Comparison of ENCODE assay signal across 37 cellular contexts in the genomic region with DNA sequence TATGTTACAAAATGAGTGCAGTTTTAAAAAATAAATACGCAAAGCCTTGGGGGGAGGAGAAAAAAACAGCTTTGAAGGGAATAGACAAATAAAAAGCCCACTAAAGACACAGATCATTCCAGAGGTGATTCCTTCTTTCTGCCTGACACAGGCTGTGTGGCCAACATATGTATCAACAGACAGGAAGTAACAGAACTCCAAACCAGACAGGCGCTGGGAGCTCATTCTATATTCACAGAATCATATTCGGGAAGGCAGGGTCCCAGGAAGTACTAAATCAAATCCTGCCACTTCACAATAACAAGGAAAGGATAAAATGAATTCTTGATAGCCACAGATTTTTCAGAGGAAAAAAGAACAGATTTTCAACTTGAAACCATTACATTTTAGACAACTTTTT.
DNase-seq lines count a peak whose midpoint lies in the region; ATAC-seq and TF ChIP-seq lines count a peak whose summit lies in the region.
"Had no signal": no experiment of that assay in that cellular context is flagged by ENCODE, and none has a peak within 500 bp of the region (broad histone marks: within the 10 kb centered on the region; RNA-seq: fewer than 3 reads in every experiment).

No MANE protein-coding gene starts in this region.

- H2AK5ac ChIP-seq in IMR-90 (ENCODE audit: low read depth, low read length), result peak overlapping the region; percentile 44; the same call in 1 of the 2 replicates

- H3K27ac Mint-ChIP-seq in endothelial cell (ENCODE audit: unreplicated experiment), result peak overlapping the region; percentile 44
- no peak overlapping the region for H3K27ac Mint-ChIP-seq in CD8-positive, alpha-beta memory T cell
- no peak overlapping the region for H3K27ac Mint-ChIP-seq in stimulated activated memory B cell treated with anti-CD40 and anti-IgM and Interleukin-4, amounts not matched to agents 10 μg/mL and 1 μg/mL and 100 μg/mL, for 72 hours
- H3K27ac Mint-ChIP-seq: activated CD4-positive, alpha-beta T cell treated with anti-CD3 and anti-CD28 coated beads, Interleukin-2, amount 10 ng/mL, durations not matched to agents 24 days and 14 days; activated naive CD4-positive, alpha-beta T cell treated with anti-CD3 and anti-CD28 coated beads, Interleukin-2, amount 50 U/mL, for 72 hours; B cell; CD4-positive, alpha-beta memory T cell; endodermal cell; progenitor cell of endocrine pancreas had no signal

- peaks cover 2% of the 10 kb centered on the region; the same call in 1 of the 2 replicates for H3K9me3 ChIP-seq in AG04450 (ENCODE audit: control insufficient read depth, insufficient read depth, low read length)
- no peaks in the 10 kb centered on the region; the same call in 1 of the 2 replicates for H3K9me3 ChIP-seq in IMR-90 (ENCODE audit: control insufficient read depth, insufficient read depth, low read length)
- H3K9me3 ChIP-seq in mesodermal cell (ENCODE audit: control insufficient read depth, low read length), result peaks cover 3% of the 10 kb centered on the region
- no peaks in the 10 kb centered on the region for H3K9me3 ChIP-seq in CD8-positive, alpha-beta memory T cell (ENCODE audit: low read length)
- H3K9me3 ChIP-seq: A549, neutrophil, right lobe of liver, uterus had no signal

- H3K27me3 Mint-ChIP-seq in endothelial cell (ENCODE audit: unreplicated experiment), result peaks cover 2% of the 10 kb centered on the region
- peaks cover 0 to 1% of the 10 kb centered on the region in 2 donors for H3K27me3 Mint-ChIP-seq in CD8-positive, alpha-beta memory T cell
- H3K27me3 Mint-ChIP-seq in stimulated activated memory B cell treated with anti-CD40 and anti-IgM and Interleukin-4, amounts not matched to agents 10 μg/mL and 1 μg/mL and 100 μg/mL, for 72 hours, result no peaks in the 10 kb centered on the region
- H3K27me3 Mint-ChIP-seq: activated CD4-positive, alpha-beta T cell treated with anti-CD3 and anti-CD28 coated beads, Interleukin-2, amount 10 ng/mL, durations not matched to agents 24 days and 14 days; B cell; CD4-positive, alpha-beta memory T cell; progenitor cell of endocrine pancreas had no signal

- no TSS peak for BruUV-seq in IMR-90 (replicated peaks; lab: Mats Ljungman, UMichigan)

- peak overlapping the region; percentile 66; the same call in 1 of the 2 replicates for H3K9ac ChIP-seq in IMR-90 (ENCODE audit: low read depth, low read length)

- H3K9me1 ChIP-seq in IMR-90 (ENCODE audit: insufficient read depth, low read length), result peaks cover 4% of the 10 kb centered on the region

- peak overlapping the region; percentile 89 to 96 for H4K8ac ChIP-seq in IMR-90 (ENCODE audit: low read depth in 2 of 2, low read length in 2 of 2)

- no peak overlapping the region for H2AFZ ChIP-seq in IMR-90 (replicated peaks; ENCODE audit: low read length, poor library complexity)

- POLR2A ChIA-PET in AG04450 (lab: Yijun Ruan, JAX) (no interaction called here), IMR-90 (lab: Charles Lee; ENCODE audit: unreplicated experiment) (interaction anchor here (0.7 to 1.0 kb wide), 2 partner anchors 16 to 254 kb away, joined by 3 read pairs; no protein-coding TSS in a partner anchor)
- POLR2A ChIA-PET in CD8-positive, alpha-beta memory T cell (lab: Charles Lee), result no interaction called here

- H3K23ac ChIP-seq in IMR-90 (ENCODE audit: low read depth, low read length), result peak overlapping the region; percentile 64; the same call in 1 of the 2 replicates

- no peaks in the 10 kb centered on the region for H3K9me3 Mint-ChIP-seq in endothelial cell (ENCODE audit: unreplicated experiment)
- peaks cover 4 to 22% (median 20%) of the 10 kb centered on the region in 5 donors for H3K9me3 Mint-ChIP-seq in CD8-positive, alpha-beta memory T cell
- H3K9me3 Mint-ChIP-seq in stimulated activated memory B cell treated with anti-CD40 and anti-IgM and Interleukin-4, amounts not matched to agents 10 μg/mL and 1 μg/mL and 100 μg/mL, for 72 hours, result peaks cover 9% of the 10 kb centered on the region
- H3K9me3 Mint-ChIP-seq: activated CD4-positive, alpha-beta T cell treated with anti-CD3 and anti-CD28 coated beads, Interleukin-2, amount 10 ng/mL, durations not matched to agents 24 days and 14 days had no signal

- peak overlapping the region; percentile 96 for H3K18ac ChIP-seq in IMR-90 (ENCODE audit: low read depth, low read length)

- H3K4me1 Mint-ChIP-seq in endothelial cell (ENCODE audit: unreplicated experiment), result peaks cover 9% of the 10 kb centered on the region
- no peaks in the 10 kb centered on the region for H3K4me1 Mint-ChIP-seq in CD8-positive, alpha-beta memory T cell
- H3K4me1 Mint-ChIP-seq in stimulated activated memory B cell treated with anti-CD40 and anti-IgM and Interleukin-4, amounts not matched to agents 10 μg/mL and 1 μg/mL and 100 μg/mL, for 72 hours, result no peaks in the 10 kb centered on the region
- H3K4me1 Mint-ChIP-seq: activated CD4-positive, alpha-beta T cell treated with anti-CD3 and anti-CD28 coated beads, Interleukin-2, amount 10 ng/mL, durations not matched to agents 24 days and 14 days; B cell; CD4-positive, alpha-beta memory T cell had no signal

- peak overlapping the region; percentile 60 for H4K91ac ChIP-seq in IMR-90 (ENCODE audit: insufficient read depth, low read depth, low read length)

- ATAC-seq in IMR-90 (ENCODE audit: low read depth), result peak; percentile 73
- ATAC-seq in HG02870 (IDR thresholded peaks at IDR 0.05; ENCODE audit: unreplicated experiment), result no peak
- no peak for ATAC-seq in stimulated activated memory B cell treated with anti-CD40 and anti-IgM and Interleukin-4, amounts not matched to agents 10 μg/mL and 1 μg/mL and 100 μg/mL, for 72 hours
- ATAC-seq: A549; activated naive CD4-positive, alpha-beta T cell treated with anti-CD3 and anti-CD28 coated beads, Interleukin-2, amount 50 U/mL, for 72 hours; HCT116; left colon; Panc1; right lobe of liver had no signal

- no peak overlapping the region for H2AK9ac ChIP-seq in IMR-90 (replicated peaks; ENCODE audit: low read depth, low read length, poor library complexity)

- DNase-seq in AG04450 (ENCODE audit: low read depth, low spot score) (no peak), IMR-90 (peak; percentile 48), endothelial cell (ENCODE audit: low spot score) (no peak), GM19240 (ENCODE audit: insufficient read length, low spot score) (no peak)
- DNase-seq in CD8-positive, alpha-beta memory T cell, result no peak
- DNase-seq: activated CD4-positive, alpha-beta T cell treated with anti-CD3 and anti-CD28 coated beads, Interleukin-2, amount 10 ng/mL, durations not matched to agents 24 days and 14 days; activated CD8-positive, alpha-beta memory T cell treated with anti-CD3 and anti-CD28 coated beads for 24 hours; activated T-cell treated with anti-CD3 and anti-CD28 coated beads for 4 hours; caudate nucleus; CD4-positive, alpha-beta memory T cell; DMS 273 treated with DMSO at 0.1 percent for 48 hours; endodermal cell; esophagus squamous epithelium; hippocampal formation; left colon; mammary epithelial cell; NCI-H1436 treated with DMSO at 0.1 percent for 48 hours; NCI-H2107; NCI-H748 treated with DMSO at 0.1 percent for 48 hours; right lobe of liver; SHP77 treated with DMSO at 0.1 percent for 48 hours; stimulated activated CD4-positive, alpha-beta T cell treated with anti-CD3 and anti-CD28 coated beads, Interleukin-12 subunit alpha, Interleukin-12 subunit beta, amount 100 ng/mL, for 4 hours; stimulated activated CD4-positive, alpha-beta T cell treated with anti-CD3 and anti-CD28 coated beads, Interleukin-2, amount 100 ng/mL, for 48 hours; stomach; T-helper 9 cell; uterus had no signal

- H3K27ac ChIP-seq in AG04450 (ENCODE audit: low read depth, low read length), result no peak overlapping the region
- H3K27ac ChIP-seq in IMR-90 (ENCODE audit: insufficient read depth, low read length), result peak overlapping the region; percentile 64
- H3K27ac ChIP-seq in mesodermal cell (ENCODE audit: low read depth, low read length, severe bottlenecking), result peak overlapping the region; percentile 72
- no peak overlapping the region for H3K27ac ChIP-seq in CD8-positive, alpha-beta memory T cell (ENCODE audit: low read depth, low read length)
- H3K27ac ChIP-seq: A549, esophagus squamous epithelium, neutrophil, right lobe of liver, stomach, uterus, VCaP had no signal

- peak overlapping the region; percentile 95 for H2BK120ac ChIP-seq in IMR-90 (ENCODE audit: low read depth, low read length)

- H3K4me3 Mint-ChIP-seq in endothelial cell (ENCODE audit: unreplicated experiment), result no peak overlapping the region
- no peak overlapping the region for H3K4me3 Mint-ChIP-seq in CD8-positive, alpha-beta memory T cell
- no peak overlapping the region for H3K4me3 Mint-ChIP-seq in stimulated activated memory B cell treated with anti-CD40 and anti-IgM and Interleukin-4, amounts not matched to agents 10 μg/mL and 1 μg/mL and 100 μg/mL, for 72 hours
- H3K4me3 Mint-ChIP-seq: activated CD4-positive, alpha-beta T cell treated with anti-CD3 and anti-CD28 coated beads, Interleukin-2, amount 10 ng/mL, durations not matched to agents 24 days and 14 days; B cell; CD4-positive, alpha-beta memory T cell; endodermal cell had no signal

- dilution Hi-C loops in IMR-90 (cut with HindIII; ENCODE audit: low sequenced_read_pairs, unreplicated experiment), result no loop called here

- in situ Hi-C loops in IMR-90 (cut with MboI; ENCODE audit: low sequenced_read_pairs), result no loop called here

- no CpG with 5 or more reads among the region's 3 CpGs for WGBS in IMR-90 (ENCODE audit: extremely low coverage in 2 of 2, insufficient read length in 1 of 2), 2 experiments
- WGBS in mesodermal cell (ENCODE audit: insufficient coverage in 2 of 2), 2 experiments, result no CpG with 5 or more reads among the region's 3 CpGs

- H2BK20ac ChIP-seq in IMR-90 (ENCODE audit: low read depth, low read length), result peak overlapping the region; percentile 70

- H2BK5ac ChIP-seq in IMR-90 (ENCODE audit: low read depth, low read length, poor library complexity, severe bottlenecking), result peak overlapping the region; percentile 74

- H3K14ac ChIP-seq in IMR-90 (replicated peaks; ENCODE audit: low read depth, low read length), result peak overlapping the region; percentile 82

- H3K4me3 ChIP-seq in AG04450 (ENCODE audit: low read depth, low read length) (peak overlapping the region; percentile 22; the same call in 1 of the 2 replicates), IMR-90 (ENCODE audit: insufficient read depth, low read depth, low read length) (peak overlapping the region; percentile 25; the same call in 1 of the 2 replicates), mesodermal cell (ENCODE audit: extremely low read depth, insufficient read depth, low read length, poor library complexity, severe bottlenecking) (no peak overlapping the region)
- H3K4me3 ChIP-seq in CD8-positive, alpha-beta memory T cell (ENCODE audit: low read length), result no peak overlapping the region
- H3K4me3 ChIP-seq: A549, esophagus squamous epithelium, right lobe of liver, stomach, uterus had no signal

- peak overlapping the region; percentile 70; the same call in 1 of the 2 replicates for H3K4ac ChIP-seq in IMR-90 (ENCODE audit: low read depth, low read length)

- TF ChIP-seq RAD21 in IMR-90 (IDR thresholded peaks at IDR 0.05; ENCODE audit: low read length), result no peak

- peaks cover 21 to 70% of the 10 kb centered on the region in 2 experiments for H3K79me1 ChIP-seq in IMR-90 (ENCODE audit: low read depth in 1 of 2, low read length in 2 of 2)

- H3K4me2 ChIP-seq in IMR-90 (ENCODE audit: low read depth, low read length), result peak overlapping the region; percentile 92
- H3K4me2 ChIP-seq: A549 had no signal

- H3K27me3 ChIP-seq in AG04450 (ENCODE audit: control insufficient read depth, insufficient read depth, low read length), result no peaks in the 10 kb centered on the region
- H3K27me3 ChIP-seq in IMR-90 (ENCODE audit: control insufficient read depth, insufficient read depth, low read length), result no peaks in the 10 kb centered on the region
- no peaks in the 10 kb centered on the region for H3K27me3 ChIP-seq in CD8-positive, alpha-beta memory T cell (ENCODE audit: insufficient read depth, low read length, poor library complexity, severe bottlenecking)
- H3K27me3 ChIP-seq: esophagus squamous epithelium, neutrophil, right lobe of liver, stomach, uterus had no signal

- no peak for TF ChIP-seq POLR2A in IMR-90 (IDR thresholded peaks at IDR 0.05; ENCODE audit: low read depth, low read length)

- H3K36me3 Mint-ChIP-seq in endothelial cell (ENCODE audit: low read depth, unreplicated experiment), result no peaks in the 10 kb centered on the region
- no peaks in the 10 kb centered on the region for H3K36me3 Mint-ChIP-seq in CD8-positive, alpha-beta memory T cell
- H3K36me3 Mint-ChIP-seq in stimulated activated memory B cell treated with anti-CD40 and anti-IgM and Interleukin-4, amounts not matched to agents 10 μg/mL and 1 μg/mL and 100 μg/mL, for 72 hours, result no peaks in the 10 kb centered on the region
- H3K36me3 Mint-ChIP-seq: CD4-positive, alpha-beta memory T cell had no signal

- H3K36me3 ChIP-seq in IMR-90 (ENCODE audit: control insufficient read depth, insufficient read depth, low read length), result no peaks in the 10 kb centered on the region
- H3K36me3 ChIP-seq in mesodermal cell (ENCODE audit: control insufficient read depth, insufficient read depth, low read length), result peaks cover 20% of the 10 kb centered on the region
- no peaks in the 10 kb centered on the region for H3K36me3 ChIP-seq in CD8-positive, alpha-beta memory T cell (ENCODE audit: insufficient read depth, low read length)
- H3K36me3 ChIP-seq: esophagus squamous epithelium, neutrophil, right lobe of liver, stomach, uterus had no signal

- H3K4me1 ChIP-seq in IMR-90 (ENCODE audit: control insufficient read depth, insufficient read depth, low read length) (peaks cover 12% of the 10 kb centered on the region), mesodermal cell (ENCODE audit: control insufficient read depth, insufficient read depth, low read length, poor library complexity, severe bottlenecking) (peaks cover 15% of the 10 kb centered on the region)
- no peaks in the 10 kb centered on the region for H3K4me1 ChIP-seq in CD8-positive, alpha-beta memory T cell (ENCODE audit: insufficient read depth, low read length)
- H3K4me1 ChIP-seq: A549, esophagus squamous epithelium, right lobe of liver, stomach, uterus had no signal

- CTCF ChIA-PET in AG04450 (lab: Charles Lee) (interaction anchor here (0.9 kb wide), 1 partner anchor 60 kb away, joined by 3 read pairs; no protein-coding TSS in a partner anchor), IMR-90 (lab: Yijun Ruan, JAX) (interaction anchor here (1.0 kb wide), 1 partner anchor 30 kb away, joined by 4 read pairs; no protein-coding TSS in a partner anchor)
- CTCF ChIA-PET in CD8-positive, alpha-beta memory T cell (lab: Charles Lee), result no interaction called here

- intact Hi-C loops in IMR-90 (cut with micrococcal nuclease), result no loop called here

- peak overlapping the region; percentile 68 for H2BK15ac ChIP-seq in IMR-90 (ENCODE audit: low read depth, low read length)

- no peak for TF ChIP-seq CTCF in AG04450 (IDR thresholded peaks at IDR 0.05; ENCODE audit: low read depth, low read length)
- no peak for TF ChIP-seq CTCF in IMR-90 (conservative IDR thresholded peaks at IDR 0.05; ENCODE audit: low read depth, low read length)
- no peak for TF ChIP-seq CTCF in endothelial cell (IDR thresholded peaks at IDR 0.05; ENCODE audit: unreplicated experiment)

- peak overlapping the region; percentile 83 for H4K5ac ChIP-seq in IMR-90 (ENCODE audit: low read depth, low read length)

- H3K56ac ChIP-seq in IMR-90 (ENCODE audit: extremely low read depth, insufficient read depth, low read length), result peak overlapping the region; percentile 73; the same call in 1 of the 2 replicates

- H4K20me1 ChIP-seq in IMR-90 (ENCODE audit: insufficient read depth, low read length), result no peaks in the 10 kb centered on the region

Comparison
In these comparisons a context has a peak if more than half of its experiments do, and no peak if none do; other contexts are left out.
1. H3K27ac ChIP-seq: peak in IMR-90 (single experiment) and mesodermal cell (single experiment); none in AG04450 (single experiment) and CD8-positive, alpha-beta memory T cell (single experiment).
2. H3K4me3 ChIP-seq: peak in AG04450 (single experiment) and IMR-90 (single experiment); none in mesodermal cell (single experiment) and CD8-positive, alpha-beta memory T cell (single experiment).